In genomic region chr12:72493390-72493789, GRCh38 we compare ENCODE assay signal across 21 cellular contexts.
"Had no signal": no experiment of that assay in that cellular context is flagged by ENCODE, and none has a peak within 500 bp of the region (broad histone marks: within the 10 kb centered on the region; RNA-seq: fewer than 3 reads in every experiment).

No MANE protein-coding gene starts in this region.

- H3K36me3 ChIP-seq: thoracic aorta, vagina had no signal

- H3K27ac ChIP-seq: hepatocyte, thoracic aorta, vagina, VCaP had no signal

- DNase-seq: activated CD4-positive, alpha-beta memory T cell treated with anti-CD3 and anti-CD28 coated beads, Interleukin-2, amount 10 ng/mL, durations not matched to agents 7 days and 5 days; activated CD4-positive, alpha-beta T cell treated with anti-CD3 and anti-CD28 coated beads, Interleukin-2, amount 10 ng/mL, durations not matched to agents 24 days and 14 days; activated effector memory CD4-positive, alpha-beta T cell treated with Interleukin-2 at 50 U/mL for 16 hours; activated naive CD4-positive, alpha-beta T cell treated with anti-CD3 and anti-CD28 coated beads for 36 hours; activated naive CD8-positive, alpha-beta T cell treated with anti-CD3 and anti-CD28 coated beads, Interleukin-2, amount 10 ng/mL, durations not matched to agents 7 days and 5 days; activated T-cell treated with anti-CD3 and anti-CD28 coated beads, Interleukin-2, amount 50 U/mL, for 72 hours; amygdala; effector CD8-positive, alpha-beta T cell; foreskin melanocyte; retina; stimulated activated CD4-positive, alpha-beta T cell treated with anti-CD3 and anti-CD28 coated beads, Interleukin-4, amount 100 ng/mL, for 24 hours; stimulated activated naive CD4-positive, alpha-beta T cell treated with Interleukin-2 at 50 U/mL for 16 hours had no signal

- H3K4me1 Mint-ChIP-seq: activated CD4-positive, alpha-beta memory T cell treated with anti-CD3 and anti-CD28 coated beads, Interleukin-2, amount 10 ng/mL, durations not matched to agents 7 days and 5 days; activated CD4-positive, alpha-beta T cell treated with anti-CD3 and anti-CD28 coated beads, Interleukin-2, amount 10 ng/mL, durations not matched to agents 24 days and 14 days; activated naive CD8-positive, alpha-beta T cell treated with anti-CD3 and anti-CD28 coated beads, Interleukin-2, amount 10 ng/mL, durations not matched to agents 7 days and 5 days had no signal

- H3K4me2 ChIP-seq: hepatocyte had no signal

- H3K36me3 Mint-ChIP-seq: activated naive CD8-positive, alpha-beta T cell treated with anti-CD3 and anti-CD28 coated beads, Interleukin-2, amount 10 ng/mL, durations not matched to agents 7 days and 5 days; natural killer cell treated with Interleukin-12 subunit alpha and Interleukin-12 subunit beta and Interleukin-15 and Interleukin-18, amount 100 ng/mL, for 72 hours; type B pancreatic cell had no signal

- H3K27ac Mint-ChIP-seq: activated CD4-positive, alpha-beta memory T cell treated with anti-CD3 and anti-CD28 coated beads, Interleukin-2, amount 10 ng/mL, durations not matched to agents 7 days and 5 days; activated CD4-positive, alpha-beta T cell treated with anti-CD3 and anti-CD28 coated beads, Interleukin-2, amount 10 ng/mL, durations not matched to agents 24 days and 14 days; activated naive CD4-positive, alpha-beta T cell treated with anti-CD3 and anti-CD28 coated beads for 36 hours; activated naive CD8-positive, alpha-beta T cell treated with anti-CD3 and anti-CD28 coated beads, Interleukin-2, amount 10 ng/mL, durations not matched to agents 7 days and 5 days; activated T-cell treated with anti-CD3 and anti-CD28 coated beads, Interleukin-2, amount 50 U/mL, for 72 hours; dendritic cell treated with granulocyte-macrophage colony-stimulating factor and Interleukin-4, amounts not matched to agents 40 ng/mL and 50 ng/mL, for 4 days; natural killer cell treated with Interleukin-12 subunit alpha and Interleukin-12 subunit beta and Interleukin-15 and Interleukin-18, amount 100 ng/mL, for 72 hours; progenitor cell of endocrine pancreas; type B pancreatic cell had no signal

- H3K4me1 ChIP-seq: vagina had no signal

- H3K27me3 Mint-ChIP-seq: activated CD4-positive, alpha-beta memory T cell treated with anti-CD3 and anti-CD28 coated beads, Interleukin-2, amount 10 ng/mL, durations not matched to agents 7 days and 5 days; activated CD4-positive, alpha-beta T cell treated with anti-CD3 and anti-CD28 coated beads, Interleukin-2, amount 10 ng/mL, durations not matched to agents 24 days and 14 days; activated naive CD8-positive, alpha-beta T cell treated with anti-CD3 and anti-CD28 coated beads, Interleukin-2, amount 10 ng/mL, durations not matched to agents 7 days and 5 days; dendritic cell treated with granulocyte-macrophage colony-stimulating factor and Interleukin-4, amounts not matched to agents 40 ng/mL and 50 ng/mL, for 4 days; natural killer cell treated with Interleukin-12 subunit alpha and Interleukin-12 subunit beta and Interleukin-15 and Interleukin-18, amount 100 ng/mL, for 72 hours; progenitor cell of endocrine pancreas; type B pancreatic cell had no signal

- H3K9me3 Mint-ChIP-seq: activated CD4-positive, alpha-beta T cell treated with anti-CD3 and anti-CD28 coated beads, Interleukin-2, amount 10 ng/mL, durations not matched to agents 24 days and 14 days; type B pancreatic cell had no signal

- H3K79me2 ChIP-seq: hepatocyte had no signal

- H3K4me3 Mint-ChIP-seq: activated CD4-positive, alpha-beta memory T cell treated with anti-CD3 and anti-CD28 coated beads, Interleukin-2, amount 10 ng/mL, durations not matched to agents 7 days and 5 days; activated CD4-positive, alpha-beta T cell treated with anti-CD3 and anti-CD28 coated beads, Interleukin-2, amount 10 ng/mL, durations not matched to agents 24 days and 14 days; activated naive CD4-positive, alpha-beta T cell treated with anti-CD3 and anti-CD28 coated beads for 36 hours; activated naive CD8-positive, alpha-beta T cell treated with anti-CD3 and anti-CD28 coated beads, Interleukin-2, amount 10 ng/mL, durations not matched to agents 7 days and 5 days; activated T-cell treated with anti-CD3 and anti-CD28 coated beads, Interleukin-2, amount 50 U/mL, for 72 hours; dendritic cell treated with granulocyte-macrophage colony-stimulating factor and Interleukin-4, amounts not matched to agents 40 ng/mL and 50 ng/mL, for 4 days; natural killer cell treated with Interleukin-12 subunit alpha and Interleukin-12 subunit beta and Interleukin-15 and Interleukin-18, amount 100 ng/mL, for 72 hours; type B pancreatic cell had no signal

- H3K27me3 ChIP-seq: hepatocyte, vagina had no signal

- H3K4me3 ChIP-seq: hepatocyte, thoracic aorta, vagina had no signal

- ATAC-seq: activated CD4-positive, CD25-positive, alpha-beta regulatory T cell treated with anti-CD3 and anti-CD28 coated beads, Interleukin-2, amount 50 U/mL, for 24 hours; activated T-cell treated with anti-CD3 and anti-CD28 coated beads, Interleukin-2, amount 50 U/mL, for 72 hours; natural killer cell treated with Interleukin-12 subunit alpha and Interleukin-12 subunit beta and Interleukin-15 and Interleukin-18, amount 100 ng/mL, for 72 hours had no signal

- H2AFZ ChIP-seq: hepatocyte had no signal

- H3K9me3 ChIP-seq: thoracic aorta, vagina had no signal
